17 cellular contexts compared by ENCODE assay signal in the genomic region with DNA sequence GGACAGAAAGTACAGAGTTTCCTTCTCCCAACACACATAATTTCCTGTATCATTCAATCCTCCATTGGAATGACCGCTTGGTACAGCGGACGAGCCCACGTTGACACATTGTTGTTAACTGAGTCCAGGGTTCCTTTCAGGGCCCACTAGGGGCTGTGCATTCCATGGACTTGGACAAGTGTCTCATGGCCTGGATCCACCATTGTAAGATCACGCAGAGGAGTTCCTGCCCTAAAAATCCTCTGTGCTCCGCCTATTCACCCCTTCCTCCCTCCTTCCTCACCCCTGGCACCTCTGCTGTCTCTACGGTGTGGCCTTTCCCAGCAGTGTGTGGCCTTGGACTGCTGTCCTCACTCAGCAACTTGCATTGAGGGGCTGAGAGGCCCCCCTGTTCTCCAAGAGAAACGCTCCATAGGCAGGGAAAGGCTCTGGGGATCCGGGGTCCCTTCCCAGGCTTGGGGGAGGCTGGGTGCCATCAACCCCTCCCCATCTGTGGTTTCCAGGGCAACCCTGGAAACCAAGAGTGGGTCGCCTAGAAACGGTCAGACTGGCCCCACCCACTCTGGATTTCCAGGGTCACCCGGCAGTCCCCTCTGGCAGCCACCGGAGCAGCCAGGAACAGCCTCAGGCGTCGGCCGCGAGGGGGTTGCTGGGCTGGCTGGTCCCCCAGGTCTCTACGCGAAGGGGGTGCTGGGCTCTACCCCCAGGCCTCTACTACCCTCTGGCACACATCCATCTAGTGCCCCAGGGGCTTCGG.
"Had no signal": no experiment of that assay in that cellular context is flagged by ENCODE, and none has a peak within 500 bp of the region (broad histone marks: within the 10 kb centered on the region; RNA-seq: fewer than 3 reads in every experiment).

No MANE protein-coding gene starts in this region.

- H3K9me3 Mint-ChIP-seq: activated CD4-positive, alpha-beta T cell treated with anti-CD3 and anti-CD28 coated beads, Interleukin-2, amount 10 ng/mL, durations not matched to agents 7 days and 5 days; activated naive CD4-positive, alpha-beta T cell treated with anti-CD3 and anti-CD28 coated beads, Interleukin-2, amount 10 ng/mL, durations not matched to agents 7 days and 5 days; activated naive CD8-positive, alpha-beta T cell treated with anti-CD3 and anti-CD28 coated beads, Interleukin-2, amount 50 U/mL, for 24 hours; activated T-cell treated with anti-CD3 and anti-CD28 coated beads, Interleukin-2, amount 50 U/mL, for 4 hours; T-cell had no signal

- ATAC-seq: activated naive CD8-positive, alpha-beta T cell treated with anti-CD3 and anti-CD28 coated beads, Interleukin-2, amount 50 U/mL, for 24 hours; activated T-cell treated with anti-CD3 and anti-CD28 coated beads, Interleukin-2, amount 50 U/mL, for 4 hours; esophagus mucosa; SK-N-SH treated with all-trans-retinoic acid at 6 μM for 48 hours; T-cell had no signal

- H3K36me3 Mint-ChIP-seq: activated naive CD4-positive, alpha-beta T cell treated with anti-CD3 and anti-CD28 coated beads, Interleukin-2, amount 10 ng/mL, durations not matched to agents 7 days and 5 days; T-cell had no signal

- H3K27ac Mint-ChIP-seq: activated CD4-positive, alpha-beta T cell treated with anti-CD3 and anti-CD28 coated beads, Interleukin-2, amount 10 ng/mL, durations not matched to agents 7 days and 5 days; activated naive CD4-positive, alpha-beta T cell treated with anti-CD3 and anti-CD28 coated beads, Interleukin-2, amount 10 ng/mL, durations not matched to agents 7 days and 5 days; activated naive CD8-positive, alpha-beta T cell treated with anti-CD3 and anti-CD28 coated beads, Interleukin-2, amount 50 U/mL, for 24 hours; T-cell had no signal

- H3K4me1 Mint-ChIP-seq: activated CD4-positive, alpha-beta T cell treated with anti-CD3 and anti-CD28 coated beads, Interleukin-2, amount 10 ng/mL, durations not matched to agents 7 days and 5 days; activated naive CD4-positive, alpha-beta T cell treated with anti-CD3 and anti-CD28 coated beads, Interleukin-2, amount 10 ng/mL, durations not matched to agents 7 days and 5 days; activated naive CD8-positive, alpha-beta T cell treated with anti-CD3 and anti-CD28 coated beads, Interleukin-2, amount 50 U/mL, for 24 hours; T-cell had no signal

- H3K27me3 ChIP-seq: ovary, vagina had no signal

- H3K27me3 Mint-ChIP-seq: activated CD4-positive, alpha-beta T cell treated with anti-CD3 and anti-CD28 coated beads, Interleukin-2, amount 10 ng/mL, durations not matched to agents 7 days and 5 days; activated naive CD4-positive, alpha-beta T cell treated with anti-CD3 and anti-CD28 coated beads, Interleukin-2, amount 10 ng/mL, durations not matched to agents 7 days and 5 days; activated naive CD8-positive, alpha-beta T cell treated with anti-CD3 and anti-CD28 coated beads, Interleukin-2, amount 50 U/mL, for 24 hours had no signal

- H3K36me3 ChIP-seq: lower lobe of right lung, ovary, vagina had no signal

- DNase-seq: activated CD4-positive, alpha-beta T cell treated with anti-CD3 and anti-CD28 coated beads, Interleukin-2, amount 10 ng/mL, durations not matched to agents 7 days and 5 days; activated CD8-positive, alpha-beta memory T cell treated with anti-CD3 and anti-CD28 coated beads, Interleukin-2, amount 50 U/mL, for 4 hours; activated naive CD4-positive, alpha-beta T cell treated with anti-CD3 and anti-CD28 coated beads, Interleukin-2, amount 10 ng/mL, durations not matched to agents 7 days and 5 days; activated naive CD8-positive, alpha-beta T cell treated with anti-CD3 and anti-CD28 coated beads, Interleukin-2, amount 50 U/mL, for 24 hours; activated T-cell treated with anti-CD3 and anti-CD28 coated beads, Interleukin-2, amount 50 U/mL, for 4 hours; effector CD4-positive, alpha-beta T cell; hippocampal formation; left cardiac atrium; lower lobe of right lung; stimulated activated CD4-positive, alpha-beta T cell treated with anti-CD3 and anti-CD28 coated beads, Interleukin-2, amount 100 ng/mL, for 24 hours; stimulated activated naive CD4-positive, alpha-beta T cell treated with Interleukin-2 at 50 U/mL for 16 hours; T-cell; trophoblast cell had no signal

- H3K4me1 ChIP-seq: lower lobe of right lung had no signal

- H3K9me3 ChIP-seq: lower lobe of right lung, ovary, vagina had no signal

- H3K4me3 Mint-ChIP-seq: activated CD4-positive, alpha-beta T cell treated with anti-CD3 and anti-CD28 coated beads, Interleukin-2, amount 10 ng/mL, durations not matched to agents 7 days and 5 days; activated naive CD4-positive, alpha-beta T cell treated with anti-CD3 and anti-CD28 coated beads, Interleukin-2, amount 10 ng/mL, durations not matched to agents 7 days and 5 days; activated naive CD8-positive, alpha-beta T cell treated with anti-CD3 and anti-CD28 coated beads, Interleukin-2, amount 50 U/mL, for 24 hours; activated T-cell treated with anti-CD3 and anti-CD28 coated beads, Interleukin-2, amount 50 U/mL, for 4 hours; T-cell had no signal

- H3K4me3 ChIP-seq: lower lobe of right lung, ovary, vagina had no signal

- H3K27ac ChIP-seq: lower lobe of right lung, vagina had no signal
